ENCODE assay signal across 1 cellular context in the genomic region with DNA sequence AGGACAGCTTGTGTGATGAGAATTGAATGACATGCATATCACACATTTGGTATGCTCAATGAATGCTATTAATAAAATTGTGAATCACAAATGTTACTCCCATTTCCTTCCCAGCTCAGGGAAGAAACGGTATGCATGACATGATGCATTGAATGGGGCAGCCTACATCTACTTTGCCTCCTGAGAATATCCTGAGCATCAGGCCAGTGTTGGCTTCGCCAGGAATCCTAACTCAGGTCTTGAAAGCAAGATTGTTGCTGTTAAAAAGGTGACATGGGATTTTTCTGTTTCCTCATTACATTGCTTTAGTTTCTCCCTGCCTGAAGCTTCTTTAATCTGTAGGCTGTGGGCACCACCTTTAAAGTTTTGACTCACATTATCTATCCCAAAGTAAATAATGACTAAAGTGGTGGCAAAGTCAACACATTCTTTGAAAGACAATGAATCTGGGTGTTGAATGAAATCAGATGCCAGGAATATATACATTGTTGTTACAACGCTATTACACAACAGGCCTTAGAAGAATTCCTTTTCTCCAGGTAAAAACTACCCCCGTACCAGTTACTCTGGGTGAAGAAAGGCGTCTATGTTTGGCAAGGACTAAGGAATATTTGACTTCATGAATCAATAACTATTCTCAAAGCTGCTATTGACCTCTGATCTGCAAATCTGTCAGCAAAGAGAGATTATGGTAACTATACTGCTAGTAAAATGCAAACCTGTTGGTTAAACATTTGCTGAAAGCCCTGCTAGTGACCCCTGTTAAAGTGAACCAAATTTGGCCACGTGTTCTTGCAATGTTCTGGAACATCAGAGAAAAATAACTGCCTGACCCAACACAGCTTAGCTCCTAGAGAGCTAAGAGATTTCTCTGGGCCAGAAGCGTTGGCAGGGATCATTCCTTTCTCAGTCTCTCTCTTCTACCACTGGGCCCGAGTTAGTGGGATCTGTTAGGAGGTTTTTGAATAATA.
TF ChIP-seq lines count a peak whose summit lies in the region.

No MANE protein-coding gene starts in this region.

TF ChIP-seq in A549, 52 proteins besides CTCF, POLR2A, EP300 and RAD21 (continued from another document):
- no peak for TF ChIP-seq REST (IDR thresholded peaks at IDR 0.05)
- TF ChIP-seq MAX (IDR thresholded peaks at IDR 0.05), result peak; percentile 72; the same call in 1 of the 2 replicates
- no peak for TF ChIP-seq FOSB (CRISPR knock-in tag; IDR thresholded peaks at IDR 0.05)
- no peak for TF ChIP-seq HOXB13 (CRISPR knock-in tag; IDR thresholded peaks at IDR 0.05; ENCODE audit: low read depth)
- TF ChIP-seq CEBPB (IDR thresholded peaks at IDR 0.05), result peak; percentile 87 to 94
- no peak for TF ChIP-seq PBX3 (IDR thresholded peaks at IDR 0.05)
- TF ChIP-seq RARB (CRISPR knock-in tag; IDR thresholded peaks at IDR 0.05), result no peak
- TF ChIP-seq JUN (IDR thresholded peaks at IDR 0.05), result peak; percentile 56 to 78; a peak in 3 of 5 replicates
- peak; percentile 79 for TF ChIP-seq GATA3 (IDR thresholded peaks at IDR 0.05; ENCODE audit: borderline replicate concordance)
- TF ChIP-seq ZSCAN20 (CRISPR knock-in tag; IDR thresholded peaks at IDR 0.05), result no peak
- peak; percentile 34; the same call in 1 of the 2 replicates for TF ChIP-seq E2F6 (IDR thresholded peaks at IDR 0.05; ENCODE audit: borderline replicate concordance, low read depth)
- no peak for TF ChIP-seq FOXS1 (CRISPR knock-in tag; IDR thresholded peaks at IDR 0.05)
- no peak for TF ChIP-seq MAFK (IDR thresholded peaks at IDR 0.05; ENCODE audit: partially characterized antibody)
- TF ChIP-seq, protein P1, sequence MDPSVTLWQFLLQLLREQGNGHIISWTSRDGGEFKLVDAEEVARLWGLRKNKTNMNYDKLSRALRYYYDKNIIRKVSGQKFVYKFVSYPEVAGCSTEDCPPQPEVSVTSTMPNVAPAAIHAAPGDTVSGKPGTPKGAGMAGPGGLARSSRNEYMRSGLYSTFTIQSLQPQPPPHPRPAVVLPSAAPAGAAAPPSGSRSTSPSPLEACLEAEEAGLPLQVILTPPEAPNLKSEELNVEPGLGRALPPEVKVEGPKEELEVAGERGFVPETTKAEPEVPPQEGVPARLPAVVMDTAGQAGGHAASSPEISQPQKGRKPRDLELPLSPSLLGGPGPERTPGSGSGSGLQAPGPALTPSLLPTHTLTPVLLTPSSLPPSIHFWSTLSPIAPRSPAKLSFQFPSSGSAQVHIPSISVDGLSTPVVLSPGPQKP (IDR thresholded peaks at IDR 0.05; ENCODE audit: low read depth, low read length), result no peak
- TF ChIP-seq KDM5A (IDR thresholded peaks at IDR 0.05), result no peak
- no peak for TF ChIP-seq HDAC2 (IDR thresholded peaks at IDR 0.05)
TF ChIP-seq in A549: peak in this region for 10.
